In genomic region chr2:68751397-68752339, GRCh38 we compare ENCODE assay signal across 8 cellular contexts. TPM values are rescaled to one million over a fixed set of nuclear protein-coding genes. Genes with fewer than 3 reads are reported as not detected.
DNase-seq lines count a peak whose midpoint lies in the region; ATAC-seq, FAIRE-seq and TF ChIP-seq lines count a peak whose summit lies in the region.

No MANE protein-coding gene starts in this region.

- intact Hi-C loops in HepG2 (cut with micrococcal nuclease; ENCODE audit: unreplicated experiment) = loop anchor here (1.0 kb wide), 3 partner anchors 86 to 174 kb away; no protein-coding TSS in a partner anchor

- no TSS peak for BruUV-seq in HepG2 (replicated peaks; lab: Mats Ljungman, UMichigan)

- POLR2A ChIA-PET in HepG2 (lab: Yijun Ruan, JAX) = no interaction called here

- H3K4me3 ChIP-seq in AG09309 (ENCODE audit: control insufficient read depth, low read depth, low read length) (no peak overlapping the region), HepG2 (replicated peaks in 1 of 3; ENCODE audit: insufficient read depth in 1 of 3, low read depth in 2 of 3, low read length in 3 of 3) (no peak overlapping the region)

- H3K9ac ChIP-seq in HepG2 (ENCODE audit: insufficient read depth, low read depth, low read length) = no peak overlapping the region

- CTCF ChIA-PET in HepG2 (lab: Yijun Ruan, JAX; ENCODE audit: low intra/inter-chr PET ratio, low total read pairs) = interaction anchor here (3.2 to 3.3 kb wide), 3 partner anchors 85 to 174 kb away, joined by 16 to 31 read pairs (median 30); no protein-coding TSS in a partner anchor

- H3K27me3 ChIP-seq in HepG2 (ENCODE audit: control insufficient read depth in 1 of 2, insufficient read depth in 2 of 2, low read length in 2 of 2) = peaks cover 1 to 26% of the 10 kb centered on the region in 2 experiments; a peak in 3 of 5 replicates

- no peaks in the 10 kb centered on the region for H3K9me3 ChIP-seq in HepG2 (ENCODE audit: low read length)

- in situ Hi-C loops in HepG2 (cut with HindIII; ENCODE audit: extremely low pct_ligation_motif_present, low pct_unique_long_range_greater_than_20kb) = no loop called here

- peak; percentile 84 for TF ChIP-seq RAD21 in HepG2 (CRISPR knock-in tag; IDR thresholded peaks at IDR 0.05)

- TF ChIP-seq POLR2A in HepG2 (IDR thresholded peaks at IDR 0.05; ENCODE audit: insufficient read depth in 1 of 2, low read depth in 2 of 2, low read length in 2 of 2) = no peak

- H3K36me3 ChIP-seq in HepG2 (replicated peaks in 1 of 2; ENCODE audit: control insufficient read depth in 1 of 2, insufficient read depth in 2 of 2, low read length in 2 of 2) = no peaks in the 10 kb centered on the region

- TF ChIP-seq CTCF in AG09309 (IDR thresholded peaks at IDR 0.05; ENCODE audit: control insufficient read depth, insufficient read depth, low read depth, low read length, missing control alignments) (peak; percentile 90), HepG2 (CRISPR knock-in tag; IDR thresholded peaks at IDR 0.05) (peak; percentile 95)

- TF ChIP-seq EP300 in HepG2 (IDR thresholded peaks at IDR 0.05; ENCODE audit: low read depth in 2 of 2, low read length in 2 of 2) = no peak
- TF ChIP-seq EP300 in HepG2 (CRISPR knock-in tag; IDR thresholded peaks at IDR 0.05; ENCODE audit: borderline replicate concordance) = no peak

- H3K4me1 ChIP-seq in HepG2 (ENCODE audit: insufficient read depth, low read length) = no peaks in the 10 kb centered on the region

- no peak overlapping the region for H3K4me2 ChIP-seq in HepG2 (ENCODE audit: low read depth, low read length)

- FAIRE-seq in HepG2 (lab: Jason Lieb, UNC) = peak; percentile 97

- ATAC-seq in GM18907 (IDR thresholded peaks at IDR 0.05; ENCODE audit: unreplicated experiment) = peak; percentile 96
- peak; percentile 95 for ATAC-seq in HG03280 (IDR thresholded peaks at IDR 0.05; ENCODE audit: unreplicated experiment)
- peak; percentile 99 for ATAC-seq in HepG2

- H2AFZ ChIP-seq in HepG2 (ENCODE audit: low read length) = no peak overlapping the region

- DNase-seq in AG09309 (ENCODE audit: low read depth) = peak; percentile 53
- DNase-seq in NCI-H345 treated with DMSO at 0.1 percent for 48 hours (lab: John Stamatoyannopoulos, UW; ENCODE audit: unreplicated experiment) = peak; percentile 78
- peak; percentile 90 for DNase-seq in activated CD4-positive, CD25-positive, alpha-beta regulatory T cell treated with anti-CD3 and anti-CD28 coated beads, Interleukin-2, amount 50 U/mL, for 72 hours
- DNase-seq in cerebellum (ENCODE audit: low spot score) = peak; percentile 53
- DNase-seq in HepG2 (ENCODE audit: low spot score) = peak; percentile 71
- peak; percentile 76 to 86 (median 81) for DNase-seq in stimulated activated CD4-positive, alpha-beta T cell treated with anti-CD3 and anti-CD28 coated beads, TNF-alpha, amount 100 ng/mL, for 1 hour (ENCODE audit: low read depth in 3 of 3, low spot score in 1 of 3)

- WGBS in HepG2 (ENCODE audit: low lambda C conversion rate) = 9% methylated on average over 15 of the region's 15 CpGs

- no peaks in the 10 kb centered on the region for H3K79me2 ChIP-seq in HepG2 (ENCODE audit: insufficient read depth, low read length)

- no peak overlapping the region for H3K27ac ChIP-seq in HepG2 (ENCODE audit: extremely low read length, insufficient read depth, low read length)

- no peaks in the 10 kb centered on the region for H4K20me1 ChIP-seq in HepG2 (ENCODE audit: insufficient read depth, low read length)

TF ChIP-seq in HepG2, 621 proteins besides CTCF, POLR2A, EP300 and RAD21 (continues in another document):
- TF ChIP-seq TERF1 (CRISPR knock-in tag; IDR thresholded peaks at IDR 0.05) = no peak
- TF ChIP-seq ZFP62 (CRISPR knock-in tag; IDR thresholded peaks at IDR 0.05) = no peak
- TF ChIP-seq ETV5 (CRISPR knock-in tag; IDR thresholded peaks at IDR 0.05; ENCODE audit: borderline replicate concordance) = peak; percentile 70; the same call in 1 of the 2 replicates
- no peak for TF ChIP-seq ZNF225 (CRISPR knock-in tag; IDR thresholded peaks at IDR 0.05)
- TF ChIP-seq KDM5B (CRISPR knock-in tag; IDR thresholded peaks at IDR 0.05; ENCODE audit: borderline replicate concordance) = no peak
- TF ChIP-seq NAIF1 (CRISPR knock-in tag; IDR thresholded peaks at IDR 0.05; ENCODE audit: borderline replicate concordance) = no peak
- TF ChIP-seq SOX5 (CRISPR knock-in tag; IDR thresholded peaks at IDR 0.05; ENCODE audit: borderline replicate concordance) = peak; percentile 13; the same call in 1 of the 2 replicates
- TF ChIP-seq BORCS8-MEF2B (CRISPR knock-in tag; IDR thresholded peaks at IDR 0.05) = 0 out of 2 replicates have a peak, but pooled peaks have one; percentile 35
- TF ChIP-seq, protein P1, sequence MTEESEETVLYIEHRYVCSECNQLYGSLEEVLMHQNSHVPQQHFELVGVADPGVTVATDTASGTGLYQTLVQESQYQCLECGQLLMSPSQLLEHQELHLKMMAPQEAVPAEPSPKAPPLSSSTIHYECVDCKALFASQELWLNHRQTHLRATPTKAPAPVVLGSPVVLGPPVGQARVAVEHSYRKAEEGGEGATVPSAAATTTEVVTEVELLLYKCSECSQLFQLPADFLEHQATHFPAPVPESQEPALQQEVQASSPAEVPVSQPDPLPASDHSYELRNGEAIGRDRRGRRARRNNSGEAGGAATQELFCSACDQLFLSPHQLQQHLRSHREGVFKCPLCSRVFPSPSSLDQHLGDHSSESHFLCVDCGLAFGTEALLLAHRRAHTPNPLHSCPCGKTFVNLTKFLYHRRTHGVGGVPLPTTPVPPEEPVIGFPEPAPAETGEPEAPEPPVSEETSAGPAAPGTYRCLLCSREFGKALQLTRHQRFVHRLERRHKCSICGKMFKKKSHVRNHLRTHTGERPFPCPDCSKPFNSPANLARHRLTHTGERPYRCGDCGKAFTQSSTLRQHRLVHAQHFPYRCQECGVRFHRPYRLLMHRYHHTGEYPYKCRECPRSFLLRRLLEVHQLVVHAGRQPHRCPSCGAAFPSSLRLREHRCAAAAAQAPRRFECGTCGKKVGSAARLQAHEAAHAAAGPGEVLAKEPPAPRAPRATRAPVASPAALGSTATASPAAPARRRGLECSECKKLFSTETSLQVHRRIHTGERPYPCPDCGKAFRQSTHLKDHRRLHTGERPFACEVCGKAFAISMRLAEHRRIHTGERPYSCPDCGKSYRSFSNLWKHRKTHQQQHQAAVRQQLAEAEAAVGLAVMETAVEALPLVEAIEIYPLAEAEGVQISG (CRISPR knock-in tag; IDR thresholded peaks at IDR 0.05) = 0 out of 2 replicates have a peak, but pooled peaks have one; percentile 46
- TF ChIP-seq CSRNP1 (CRISPR knock-in tag; IDR thresholded peaks at IDR 0.05) = no peak

RNA-seq across cellular contexts. Expression of gene ARHGAP25, which starts 17.1 kb away (rescaled TPM):
- total RNA-seq in cerebellum (0.82 TPM), HepG2 (2016; rRNA removed; fragmentation: Illumina TruSeq; extraction: Trizol) (not detected in 2 replicates)
- not detected in 2 replicates for total RNA-seq in HepG2 (2016; cell fraction: cytosol; rRNA removed; fragmentation: Illumina TruSeq; extraction: Trizol; ENCODE audit: low read depth)
- not detected in 2 replicates for total RNA-seq in HepG2 (2016; cell fraction: insoluble cytoplasmic fraction; rRNA removed; fragmentation: Illumina TruSeq; extraction: Trizol)
- not detected in 2 replicates for total RNA-seq in HepG2 (2016; cell fraction: membrane; rRNA removed; fragmentation: Illumina TruSeq; extraction: Trizol)
- not detected in 2 replicates for total RNA-seq in HepG2 (2016; cell fraction: nucleus; rRNA removed; fragmentation: Illumina TruSeq; extraction: Trizol)
- polyA plus RNA-seq in HepG2 (2011; rRNA removed) = not detected in 2 replicates
- polyA plus RNA-seq in HepG2 (2011; cell fraction: cytosol; rRNA removed) = not detected in 2 replicates
- polyA plus RNA-seq in HepG2 (2011; cell fraction: nucleus; rRNA removed) = not detected in 2 replicates
- not detected in 2 replicates for polyA plus RNA-seq in HepG2 (2012)
- polyA plus RNA-seq in HepG2 (2016; cell fraction: cytosol; fragmentation: Illumina TruSeq; extraction: Trizol; ENCODE audit: low read depth) = not detected in 2 replicates
- not detected in 2 replicates for polyA plus RNA-seq in HepG2 (2016; cell fraction: insoluble cytoplasmic fraction; fragmentation: Illumina TruSeq; extraction: Trizol; ENCODE audit: low read depth)
- not detected in 2 replicates for polyA plus RNA-seq in HepG2 (2016; cell fraction: membrane; fragmentation: Illumina TruSeq; extraction: Trizol; ENCODE audit: low read depth)
- not detected in 2 replicates for polyA plus RNA-seq in HepG2 (2016; cell fraction: nucleus; fragmentation: Illumina TruSeq; extraction: Trizol; ENCODE audit: insufficient read depth, low read depth)
- polyA minus RNA-seq in HepG2 (2011; rRNA and poly(A)+ RNA removed; ENCODE audit: low replicate concordance) = 1.2 TPM in 1 of 2 replicates, not detected in the other
- not detected in 2 replicates for polyA minus RNA-seq in HepG2 (2011; cell fraction: cytosol; rRNA and poly(A)+ RNA removed)
- polyA minus RNA-seq in HepG2 (2011; cell fraction: nucleus; rRNA and poly(A)+ RNA removed) = not detected in 2 replicates
